Comparison of ENCODE assay signal across 12 cellular contexts in genomic region chr18:12686100-12686499, GRCh38. TPM values are rescaled to one million over a fixed set of nuclear protein-coding genes. Genes with fewer than 3 reads are reported as not detected.
A peak's percentile ranks its signal among the peaks of the same experiment; 100 is the strongest.
DNase-seq lines count a peak whose midpoint lies in the region; ATAC-seq, FAIRE-seq and TF ChIP-seq lines count a peak whose summit lies in the region.
"Had no signal": no experiment of that assay in that cellular context is flagged by ENCODE, and none has a peak within 500 bp of the region (broad histone marks: within the 10 kb centered on the region; RNA-seq: fewer than 3 reads in every experiment).

No MANE protein-coding gene starts in this region.

- H3K36me3 ChIP-seq in PC-3 (ENCODE audit: low read depth, low read length) (peaks cover 6% of the 10 kb centered on the region; the same call in 1 of the 2 replicates), small intestine (ENCODE audit: control insufficient read depth in 2 of 2, insufficient read depth in 2 of 2, low read length in 2 of 2) (no peaks in the 10 kb centered on the region)

- FAIRE-seq in H54 (lab: Jason Lieb, UNC), result peak; percentile 43
- no peak for FAIRE-seq in small intestine (lab: Jason Lieb, UNC)

- H2AFZ ChIP-seq in PC-3 (ENCODE audit: low read length), result no peak overlapping the region

- no peak overlapping the region for H3K9ac ChIP-seq in PC-3 (ENCODE audit: low read length)

- no peaks in the 10 kb centered on the region for H3K9me2 ChIP-seq in PC-3 (replicated peaks; ENCODE audit: low read length)

- H3F3A ChIP-seq in PC-3 (ENCODE audit: low read length, unreplicated experiment), result no peaks in the 10 kb centered on the region

- H3K9me3 Mint-ChIP-seq in stimulated activated naive B cell treated with anti-CD40 and anti-IgM and Interleukin-4, amounts not matched to agents 10 μg/mL and 1 μg/mL and 100 μg/mL, for 72 hours, result no peaks in the 10 kb centered on the region
- H3K9me3 Mint-ChIP-seq: mesothelial cell of epicardium had no signal

- no peaks in the 10 kb centered on the region for H4K20me1 ChIP-seq in PC-3 (ENCODE audit: low read length)

- H3K27ac ChIP-seq in PC-3 (ENCODE audit: low read length) (no peak overlapping the region), small intestine (ENCODE audit: low read depth in 1 of 2, low read length in 1 of 2) (no peak overlapping the region)
- H3K27ac ChIP-seq: esophagus squamous epithelium had no signal

- no peaks in the 10 kb centered on the region for H3K4me1 Mint-ChIP-seq in stimulated activated naive B cell treated with anti-CD40 and anti-IgM and Interleukin-4, amounts not matched to agents 10 μg/mL and 1 μg/mL and 100 μg/mL, for 72 hours
- H3K4me1 Mint-ChIP-seq: mesothelial cell of epicardium had no signal

- H3K27me3 ChIP-seq in PC-3 (ENCODE audit: low read length), result no peaks in the 10 kb centered on the region
- H3K27me3 ChIP-seq in small intestine (ENCODE audit: control insufficient read depth in 2 of 2, insufficient read depth in 2 of 2, low read length in 2 of 2), result no peaks in the 10 kb centered on the region
- H3K27me3 ChIP-seq: esophagus squamous epithelium had no signal

- H3K36me3 Mint-ChIP-seq in stimulated activated naive B cell treated with anti-CD40 and anti-IgM and Interleukin-4, amounts not matched to agents 10 μg/mL and 1 μg/mL and 100 μg/mL, for 72 hours, result peaks cover 4 to 8% of the 10 kb centered on the region in 2 donors

- no TSS peak for BruUV-seq in PC-3 (replicated peaks; lab: Mats Ljungman, UMichigan)

- intact Hi-C loops in PC-3 (cut with micrococcal nuclease), result loop anchor here (1.0 kb wide), 1 partner anchor 248 kb away; no protein-coding TSS in a partner anchor

- CTCF ChIA-PET in PC-3 (lab: Charles Lee), result interaction anchor here (0.6 to 0.7 kb wide), 2 partner anchors 197 to 361 kb away, joined by 3 read pairs; no protein-coding TSS in a partner anchor

- TF ChIP-seq POLR2A in H54 (IDR thresholded peaks at IDR 0.05; ENCODE audit: low read depth, low read length), result no peak

- H3K4me1 ChIP-seq in PC-3 (ENCODE audit: insufficient read depth, low read length) (no peaks in the 10 kb centered on the region), small intestine (ENCODE audit: control insufficient read depth in 2 of 2, insufficient read depth in 1 of 2, low read depth in 1 of 2, low read length in 1 of 2) (no peaks in the 10 kb centered on the region)
- H3K4me1 ChIP-seq: esophagus squamous epithelium had no signal

- H3K9me3 ChIP-seq in PC-3 (ENCODE audit: low read length), result no peaks in the 10 kb centered on the region
- no peaks in the 10 kb centered on the region for H3K9me3 ChIP-seq in small intestine (ENCODE audit: control insufficient read depth, low read depth)
- H3K9me3 ChIP-seq: esophagus squamous epithelium had no signal

- WGBS in small intestine, 3 donors, result 67 to 85% (median 72%) methylated on average over 3 of the region's 3 CpGs

- POLR2A ChIA-PET in PC-3 (lab: Charles Lee; ENCODE audit: unreplicated experiment), result no interaction called here

- H3K27ac Mint-ChIP-seq in stimulated activated naive B cell treated with anti-CD40 and anti-IgM and Interleukin-4, amounts not matched to agents 10 μg/mL and 1 μg/mL and 100 μg/mL, for 72 hours, result no peak overlapping the region
- H3K27ac Mint-ChIP-seq: mesothelial cell of epicardium had no signal

- H3K27me3 Mint-ChIP-seq in stimulated activated naive B cell treated with anti-CD40 and anti-IgM and Interleukin-4, amounts not matched to agents 10 μg/mL and 1 μg/mL and 100 μg/mL, for 72 hours, result no peaks in the 10 kb centered on the region

- H3K79me2 ChIP-seq in PC-3 (ENCODE audit: low read length), result no peaks in the 10 kb centered on the region

- ATAC-seq in PC-3, result peak; percentile 96
- ATAC-seq in esophagus mucosa, result peak; percentile 42
- ATAC-seq in stimulated activated naive B cell treated with anti-CD40 and anti-IgM and Interleukin-4, amounts not matched to agents 10 μg/mL and 1 μg/mL and 100 μg/mL, for 72 hours (replicated peaks), result no peak

- H3K4me3 ChIP-seq in AG10803 (ENCODE audit: low read length), result no peak overlapping the region
- H3K4me3 ChIP-seq in PC-3 (ENCODE audit: low read length), result no peak overlapping the region
- no peak overlapping the region for H3K4me3 ChIP-seq in small intestine (ENCODE audit: low read depth in 1 of 2, low read length in 2 of 2)
- H3K4me3 ChIP-seq: esophagus squamous epithelium had no signal

- H3K4me2 ChIP-seq in PC-3 (ENCODE audit: low read length), result no peak overlapping the region

- no peak overlapping the region for H3K4me3 Mint-ChIP-seq in stimulated activated naive B cell treated with anti-CD40 and anti-IgM and Interleukin-4, amounts not matched to agents 10 μg/mL and 1 μg/mL and 100 μg/mL, for 72 hours
- H3K4me3 Mint-ChIP-seq: mesothelial cell of epicardium had no signal

- DNase-seq in AG10803 (ENCODE audit: low read depth), result peak; percentile 12
- DNase-seq in H54 (ENCODE audit: insufficient read length, low spot score), result no peak
- DNase-seq in PC-3, result peak; percentile 57
- no peak for DNase-seq in NCI-H187 treated with DMSO at 0.1 percent for 48 hours (lab: John Stamatoyannopoulos, UW)
- no peak for DNase-seq in small intestine
- DNase-seq in stimulated activated naive B cell treated with anti-CD40 and anti-IgM and Interleukin-4, amounts not matched to agents 10 μg/mL and 1 μg/mL and 100 μg/mL, for 72 hours, result no peak
- DNase-seq in NCI-H446 (lab: John Stamatoyannopoulos, UW), result no peak
- DNase-seq: esophagus squamous epithelium; NCI-H146; stimulated activated naive CD4-positive, alpha-beta T cell had no signal

- TF ChIP-seq CTCF in AG10803 (conservative IDR thresholded peaks at IDR 0.05; ENCODE audit: low read length), result no peak
- TF ChIP-seq CTCF in PC-3 (conservative IDR thresholded peaks at IDR 0.05; ENCODE audit: low read depth, low read length), result peak; percentile 56; the same call in 1 of the 2 replicates

RNA-seq across cellular contexts. Expression of gene CEP76, which starts 16.4 kb away (rescaled TPM):
- 13.5 and 25.1 TPM in 2 replicates for total RNA-seq in PC-3 (2014; rRNA removed)
- 6.1 TPM for total RNA-seq in esophagus mucosa
- 1 to 10 TPM; 2.7 to 5.7 (median 4.3) TPM for polyA plus RNA-seq in small intestine

RNA-seq across cellular contexts. Expression of gene PSMG2, which starts 16.7 kb away (rescaled TPM):
- 78.2 and 93.6 TPM in 2 replicates for total RNA-seq in PC-3 (2014; rRNA removed)
- total RNA-seq in esophagus mucosa, result 61.4 TPM
- polyA plus RNA-seq in small intestine, result 10 to 100 TPM; 76.5 to 83.2 (median 78.4) TPM

RNA-seq across cellular contexts. Expression of gene SPIRE1, which starts 28.2 kb away (rescaled TPM):
- 29.9 and 32.4 TPM in 2 replicates for total RNA-seq in PC-3 (2014; rRNA removed)
- total RNA-seq in esophagus mucosa, result 15.6 TPM
- 1 to 10 TPM; 1.6 to 2.4 (median 1.9) TPM for polyA plus RNA-seq in small intestine

Comparison
In these comparisons a context has a peak if more than half of its experiments do, and no peak if none do; other contexts are left out.
1. DNase-seq: peak in AG10803 (single experiment) and PC-3 (single experiment); none in H54 (single experiment), NCI-H187 treated with DMSO at 0.1 percent for 48 hours (single experiment), small intestine (single experiment), stimulated activated naive B cell treated with anti-CD40 and anti-IgM and Interleukin-4, amounts not matched to agents 10 μg/mL and 1 μg/mL and 100 μg/mL, for 72 hours (single experiment) and NCI-H446 (0 of 2).
2. ATAC-seq: peak in PC-3 (single experiment) and esophagus mucosa (single experiment); none in stimulated activated naive B cell treated with anti-CD40 and anti-IgM and Interleukin-4, amounts not matched to agents 10 μg/mL and 1 μg/mL and 100 μg/mL, for 72 hours (0 of 2).